In genomic region chr3:18423401-18424212, GRCh38 we compare ENCODE assay signal across 1 cellular context.
TF ChIP-seq lines count a peak whose summit lies in the region.

No MANE protein-coding gene starts in this region.

TF ChIP-seq in HEK293, 187 proteins besides CTCF, POLR2A, EP300 and RAD21 (continued from another document):
- TF ChIP-seq ZNF791 (tag by site-specific recombination; IDR thresholded peaks at IDR 0.05) (no peak), MEIS1 (CRISPR knock-in tag; IDR thresholded peaks at IDR 0.05; ENCODE audit: borderline replicate concordance) (no peak), ZNF214 (tag by site-specific recombination; IDR thresholded peaks at IDR 0.05; ENCODE audit: borderline replicate concordance) (no peak), ZNF792 (tag by site-specific recombination; IDR thresholded peaks at IDR 0.05) (no peak), ZNF558 (tag by site-specific recombination; IDR thresholded peaks at IDR 0.05) (0 out of 2 replicates have a peak, but pooled peaks have one; percentile 6), ZNF175 (tag by site-specific recombination; IDR thresholded peaks at IDR 0.05) (no peak), ZBTB1 (tag by site-specific recombination; IDR thresholded peaks at IDR 0.05) (no peak), REPIN1 (tag by site-specific recombination; IDR thresholded peaks at IDR 0.05; ENCODE audit: low read depth) (no peak), ZNF514 (tag by site-specific recombination; IDR thresholded peaks at IDR 0.05) (no peak), ZNF324 (tag by site-specific recombination; IDR thresholded peaks at IDR 0.05) (no peak), ZNF561 (tag by site-specific recombination; IDR thresholded peaks at IDR 0.05; ENCODE audit: borderline replicate concordance) (peak; percentile 75; the same call in 1 of the 2 replicates), ZNF350 (tag by site-specific recombination; IDR thresholded peaks at IDR 0.05) (no peak), ZFHX2 (tag by site-specific recombination; conservative IDR thresholded peaks at IDR 0.05) (peak; percentile 36; the same call in 1 of the 2 replicates), ZNF513 (tag by site-specific recombination; IDR thresholded peaks at IDR 0.05) (peak; percentile 4; the same call in 1 of the 2 replicates), ZNF366 (tag by site-specific recombination; conservative IDR thresholded peaks at IDR 0.05) (peak; percentile 60), ZNF768 (tag by site-specific recombination; IDR thresholded peaks at IDR 0.05) (no peak), ZNF157 (tag by site-specific recombination; IDR thresholded peaks at IDR 0.05) (no peak), MZF1 (tag by site-specific recombination; IDR thresholded peaks at IDR 0.05; ENCODE audit: borderline replicate concordance) (no peak), ZNF830 (tag by site-specific recombination; IDR thresholded peaks at IDR 0.05; ENCODE audit: low read depth) (no peak), ZNF571 (tag by site-specific recombination; IDR thresholded peaks at IDR 0.05) (no peak), SP7 (tag by site-specific recombination; IDR thresholded peaks at IDR 0.05) (peak; percentile 20; the same call in 1 of the 2 replicates), ZNF433 (tag by site-specific recombination; IDR thresholded peaks at IDR 0.05; ENCODE audit: low read depth) (no peak), ZNF146 (tag by site-specific recombination; IDR thresholded peaks at IDR 0.05) (no peak), ZNF692 (tag by site-specific recombination; IDR thresholded peaks at IDR 0.05) (peak; percentile 38; the same call in 1 of the 2 replicates), KLF10 (tag by site-specific recombination; IDR thresholded peaks at IDR 0.05) (0 out of 2 replicates have a peak, but pooled peaks have one; percentile 17), OSR2 (tag by site-specific recombination; IDR thresholded peaks at IDR 0.05) (no peak), ZBTB7A (tag by site-specific recombination; IDR thresholded peaks at IDR 0.05; ENCODE audit: low read depth) (no peak), PRDM4 (tag by site-specific recombination; IDR thresholded peaks at IDR 0.05) (0 out of 2 replicates have a peak, but pooled peaks have one; percentile 10), ZNF354C (tag by site-specific recombination; IDR thresholded peaks at IDR 0.05; ENCODE audit: borderline replicate concordance, low read depth) (no peak), TRIM28 (IDR thresholded peaks at IDR 0.05; ENCODE audit: borderline replicate concordance, low read length) (no peak), ZNF138 (tag by site-specific recombination; IDR thresholded peaks at IDR 0.05; ENCODE audit: borderline replicate concordance) (no peak), EGR2 (tag by site-specific recombination; IDR thresholded peaks at IDR 0.05; ENCODE audit: low read depth) (0 out of 2 replicates have a peak, but pooled peaks have one; percentile 8), ZBTB17 (tag by site-specific recombination; IDR thresholded peaks at IDR 0.05) (peak; percentile 9; the same call in 1 of the 2 replicates), ZNF623 (tag by site-specific recombination; IDR thresholded peaks at IDR 0.05) (no peak), WT1 (tag by site-specific recombination; IDR thresholded peaks at IDR 0.05) (no peak), ZNF560 (tag by site-specific recombination; IDR thresholded peaks at IDR 0.05; ENCODE audit: borderline replicate concordance) (no peak), KLF7 (tag by site-specific recombination; IDR thresholded peaks at IDR 0.05; ENCODE audit: borderline replicate concordance) (no peak), ZNF274 (IDR thresholded peaks at IDR 0.05; ENCODE audit: low read length) (no peak), ZNF274 (tag by site-specific recombination; IDR thresholded peaks at IDR 0.05; ENCODE audit: borderline replicate concordance) (no peak), ZSCAN30 (tag by site-specific recombination; IDR thresholded peaks at IDR 0.05) (0 out of 2 replicates have a peak, but pooled peaks have one; percentile 55), ZNF664 (tag by site-specific recombination; IDR thresholded peaks at IDR 0.05) (peak; percentile 46; the same call in 1 of the 2 replicates), GLIS1 (tag by site-specific recombination; IDR thresholded peaks at IDR 0.05) (no peak)
- TF ChIP-seq, protein P1, sequence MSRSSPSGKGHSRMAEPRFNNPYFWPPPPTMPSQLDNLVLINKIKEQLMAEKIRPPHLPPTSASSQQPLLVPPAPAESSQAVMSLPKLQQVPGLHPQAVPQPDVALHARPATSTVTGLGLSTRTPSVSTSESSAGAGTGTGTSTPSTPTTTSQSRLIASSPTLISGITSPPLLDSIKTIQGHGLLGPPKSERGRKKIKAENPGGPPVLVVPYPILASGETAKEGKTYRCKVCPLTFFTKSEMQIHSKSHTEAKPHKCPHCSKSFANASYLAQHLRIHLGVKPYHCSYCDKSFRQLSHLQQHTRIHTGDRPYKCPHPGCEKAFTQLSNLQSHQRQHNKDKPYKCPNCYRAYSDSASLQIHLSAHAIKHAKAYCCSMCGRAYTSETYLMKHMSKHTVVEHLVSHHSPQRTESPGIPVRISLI (tag by site-specific recombination; IDR thresholded peaks at IDR 0.05): peak; percentile 89
- TF ChIP-seq, protein P2, sequence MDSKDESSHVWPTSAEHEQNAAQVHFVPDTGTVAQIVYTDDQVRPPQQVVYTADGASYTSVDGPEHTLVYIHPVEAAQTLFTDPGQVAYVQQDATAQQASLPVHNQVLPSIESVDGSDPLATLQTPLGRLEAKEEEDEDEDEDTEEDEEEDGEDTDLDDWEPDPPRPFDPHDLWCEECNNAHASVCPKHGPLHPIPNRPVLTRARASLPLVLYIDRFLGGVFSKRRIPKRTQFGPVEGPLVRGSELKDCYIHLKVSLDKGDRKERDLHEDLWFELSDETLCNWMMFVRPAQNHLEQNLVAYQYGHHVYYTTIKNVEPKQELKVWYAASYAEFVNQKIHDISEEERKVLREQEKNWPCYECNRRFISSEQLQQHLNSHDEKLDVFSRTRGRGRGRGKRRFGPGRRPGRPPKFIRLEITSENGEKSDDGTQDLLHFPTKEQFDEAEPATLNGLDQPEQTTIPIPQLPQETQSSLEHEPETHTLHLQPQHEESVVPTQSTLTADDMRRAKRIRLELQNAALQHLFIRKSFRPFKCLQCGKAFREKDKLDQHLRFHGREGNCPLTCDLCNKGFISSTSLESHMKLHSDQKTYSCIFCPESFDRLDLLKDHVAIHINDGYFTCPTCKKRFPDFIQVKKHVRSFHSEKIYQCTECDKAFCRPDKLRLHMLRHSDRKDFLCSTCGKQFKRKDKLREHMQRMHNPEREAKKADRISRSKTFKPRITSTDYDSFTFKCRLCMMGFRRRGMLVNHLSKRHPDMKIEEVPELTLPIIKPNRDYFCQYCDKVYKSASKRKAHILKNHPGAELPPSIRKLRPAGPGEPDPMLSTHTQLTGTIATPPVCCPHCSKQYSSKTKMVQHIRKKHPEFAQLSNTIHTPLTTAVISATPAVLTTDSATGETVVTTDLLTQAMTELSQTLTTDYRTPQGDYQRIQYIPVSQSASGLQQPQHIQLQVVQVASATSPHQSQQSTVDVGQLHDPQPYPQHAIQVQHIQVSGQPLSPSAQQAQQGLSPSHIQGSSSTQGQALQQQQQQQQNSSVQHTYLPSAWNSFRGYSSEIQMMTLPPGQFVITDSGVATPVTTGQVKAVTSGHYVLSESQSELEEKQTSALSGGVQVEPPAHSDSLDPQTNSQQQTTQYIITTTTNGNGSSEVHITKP (tag by site-specific recombination; IDR thresholded peaks at IDR 0.05): peak; percentile 37
- TF ChIP-seq, protein P3, sequence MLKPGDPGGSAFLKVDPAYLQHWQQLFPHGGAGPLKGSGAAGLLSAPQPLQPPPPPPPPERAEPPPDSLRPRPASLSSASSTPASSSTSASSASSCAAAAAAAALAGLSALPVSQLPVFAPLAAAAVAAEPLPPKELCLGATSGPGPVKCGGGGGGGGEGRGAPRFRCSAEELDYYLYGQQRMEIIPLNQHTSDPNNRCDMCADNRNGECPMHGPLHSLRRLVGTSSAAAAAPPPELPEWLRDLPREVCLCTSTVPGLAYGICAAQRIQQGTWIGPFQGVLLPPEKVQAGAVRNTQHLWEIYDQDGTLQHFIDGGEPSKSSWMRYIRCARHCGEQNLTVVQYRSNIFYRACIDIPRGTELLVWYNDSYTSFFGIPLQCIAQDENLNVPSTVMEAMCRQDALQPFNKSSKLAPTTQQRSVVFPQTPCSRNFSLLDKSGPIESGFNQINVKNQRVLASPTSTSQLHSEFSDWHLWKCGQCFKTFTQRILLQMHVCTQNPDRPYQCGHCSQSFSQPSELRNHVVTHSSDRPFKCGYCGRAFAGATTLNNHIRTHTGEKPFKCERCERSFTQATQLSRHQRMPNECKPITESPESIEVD (tag by site-specific recombination; IDR thresholded peaks at IDR 0.05): peak; percentile 94
